In the genomic region with DNA sequence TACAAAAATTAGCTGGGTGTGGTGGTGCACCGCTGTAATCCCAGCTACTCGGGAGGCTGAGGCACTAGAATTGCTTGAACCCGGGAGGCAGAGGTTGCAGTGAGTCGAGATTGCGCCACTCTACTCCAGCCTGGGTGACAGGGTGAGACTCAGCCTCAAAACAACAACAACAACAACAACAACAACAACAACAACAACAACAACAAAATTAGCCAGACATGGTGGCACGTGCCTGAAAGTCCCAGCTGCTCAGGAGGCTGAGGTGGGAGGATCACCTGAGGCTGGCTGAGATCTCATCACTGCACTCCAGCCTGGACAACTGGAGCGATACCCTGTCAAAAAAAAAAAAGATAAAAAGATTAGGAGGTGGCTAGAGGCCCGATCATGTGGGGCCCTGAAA, we compare ENCODE assay signal across 8 cellular contexts. TPM values are rescaled to one million over a fixed set of nuclear protein-coding genes. Genes with fewer than 3 reads are reported as not detected.
A peak's percentile ranks its signal among the peaks of the same experiment; 100 is the strongest.
DNase-seq lines count a peak whose midpoint lies in the region; ATAC-seq, FAIRE-seq and TF ChIP-seq lines count a peak whose summit lies in the region.
"Not testable (repeated sequence)": the region's sequence is repeated elsewhere in the genome, so short reads cannot be mapped to it uniquely, and the experiment has no call there.

No MANE protein-coding gene starts in this region.

- not testable (repeated sequence) for H3K27me3 ChIP-seq in HepG2 (ENCODE audit: control insufficient read depth in 1 of 2, insufficient read depth in 2 of 2, low read length in 2 of 2); neutrophil

- not testable (repeated sequence) for H2AFZ ChIP-seq in HepG2 (ENCODE audit: low read length)

- intact Hi-C loops in CD14-positive monocyte (cut with micrococcal nuclease); Calu3 (cut with micrococcal nuclease; ENCODE audit: unreplicated experiment); MCF 10A (cut with micrococcal nuclease); HepG2 (cut with micrococcal nuclease; ENCODE audit: unreplicated experiment): not testable (repeated sequence)

- CTCF ChIA-PET in Calu3 (lab: Charles Lee); HepG2 (lab: Yijun Ruan, JAX; ENCODE audit: low intra/inter-chr PET ratio, low total read pairs): not testable (repeated sequence)
- CTCF ChIA-PET in MCF 10A (lab: Yijun Ruan, JAX), result interaction anchor here (0.5 to 2.7 kb wide), 7 partner anchors 14 to 139 kb away, joined by 3 to 18 read pairs (median 4); no protein-coding TSS in a partner anchor

- H3K4me3 Mint-ChIP-seq in CD14-positive monocyte; Calu3 (ENCODE audit: low read depth, unreplicated experiment); activated naive CD4-positive, alpha-beta T cell treated with anti-CD3 and anti-CD28 coated beads, Interleukin-2, amount 50 U/mL, for 24 hours; MCF 10A (ENCODE audit: unreplicated experiment); stimulated activated memory B cell treated with anti-CD40 and anti-IgM and Interleukin-4, amounts not matched to agents 10 μg/mL and 1 μg/mL and 100 μg/mL, for 72 hours: not testable (repeated sequence)

- H3K4me1 Mint-ChIP-seq in CD14-positive monocyte (peaks cover 69% of the 10 kb centered on the region), Calu3 (ENCODE audit: low read depth, unreplicated experiment) (peaks cover 76% of the 10 kb centered on the region), MCF 10A (ENCODE audit: insufficient read depth, unreplicated experiment) (peaks cover 37% of the 10 kb centered on the region)
- peaks cover 48% of the 10 kb centered on the region for H3K4me1 Mint-ChIP-seq in activated naive CD4-positive, alpha-beta T cell treated with anti-CD3 and anti-CD28 coated beads, Interleukin-2, amount 50 U/mL, for 24 hours
- H3K4me1 Mint-ChIP-seq in stimulated activated memory B cell treated with anti-CD40 and anti-IgM and Interleukin-4, amounts not matched to agents 10 μg/mL and 1 μg/mL and 100 μg/mL, for 72 hours, result peaks cover 54% of the 10 kb centered on the region

- not testable (repeated sequence) for H3K4me3 ChIP-seq in HepG2 (replicated peaks in 1 of 3; ENCODE audit: insufficient read depth in 1 of 3, low read depth in 2 of 3, low read length in 3 of 3); neutrophil (ENCODE audit: low read depth in 1 of 2, low read length in 1 of 2)

- H3K9ac ChIP-seq in HepG2 (ENCODE audit: insufficient read depth, low read depth, low read length), result not testable (repeated sequence)

- not testable (repeated sequence) for TF ChIP-seq POLR2A in HepG2 (IDR thresholded peaks at IDR 0.05; ENCODE audit: insufficient read depth in 1 of 2, low read depth in 2 of 2, low read length in 2 of 2)

- DNase-seq in CD14-positive monocyte (ENCODE audit: low spot score); Calu3; MCF 10A (ENCODE audit: unreplicated experiment); HepG2 (ENCODE audit: low spot score): not testable (repeated sequence)
- DNase-seq in NCI-H82 (lab: John Stamatoyannopoulos, UW), result peak; percentile 71

- not testable (repeated sequence) for TF ChIP-seq RAD21 in HepG2 (CRISPR knock-in tag; IDR thresholded peaks at IDR 0.05)

- FAIRE-seq in HepG2 (lab: Jason Lieb, UNC), result not testable (repeated sequence)

- peaks cover 99% of the 10 kb centered on the region for H4K20me1 ChIP-seq in HepG2 (ENCODE audit: insufficient read depth, low read length)

- not testable (repeated sequence) for H3K4me2 ChIP-seq in HepG2 (ENCODE audit: low read depth, low read length)

- H3K9me3 ChIP-seq in HepG2 (ENCODE audit: low read length); neutrophil: not testable (repeated sequence)

- H3K27ac Mint-ChIP-seq in CD14-positive monocyte (peak overlapping the region in 5 of 7 donors; percentile 33 to 83 (median 48)), Calu3 (ENCODE audit: unreplicated experiment) (peak overlapping the region; percentile 40), MCF 10A (ENCODE audit: low read depth, unreplicated experiment) (peak overlapping the region; percentile 47)
- peak overlapping the region; percentile 12 for H3K27ac Mint-ChIP-seq in activated naive CD4-positive, alpha-beta T cell treated with anti-CD3 and anti-CD28 coated beads, Interleukin-2, amount 50 U/mL, for 24 hours
- H3K27ac Mint-ChIP-seq in stimulated activated memory B cell treated with anti-CD40 and anti-IgM and Interleukin-4, amounts not matched to agents 10 μg/mL and 1 μg/mL and 100 μg/mL, for 72 hours, result peak overlapping the region; percentile 80

- in situ Hi-C loops in HepG2 (cut with HindIII; ENCODE audit: extremely low pct_ligation_motif_present, low pct_unique_long_range_greater_than_20kb), result not testable (repeated sequence)

- not testable (repeated sequence) for BruUV-seq in Calu3 (replicated peaks; lab: Mats Ljungman, UMichigan); MCF 10A (replicated peaks; lab: Mats Ljungman, UMichigan); HepG2 (replicated peaks; lab: Mats Ljungman, UMichigan)

- H3K36me3 Mint-ChIP-seq in CD14-positive monocyte (peaks cover 47 to 69% of the 10 kb centered on the region in 2 donors), Calu3 (ENCODE audit: insufficient read depth, unreplicated experiment) (peaks cover 51% of the 10 kb centered on the region), MCF 10A (ENCODE audit: insufficient read depth, unreplicated experiment) (peaks cover 27% of the 10 kb centered on the region)
- peaks cover 15% of the 10 kb centered on the region for H3K36me3 Mint-ChIP-seq in activated naive CD4-positive, alpha-beta T cell treated with anti-CD3 and anti-CD28 coated beads, Interleukin-2, amount 50 U/mL, for 24 hours
- peaks cover 25% of the 10 kb centered on the region for H3K36me3 Mint-ChIP-seq in stimulated activated memory B cell treated with anti-CD40 and anti-IgM and Interleukin-4, amounts not matched to agents 10 μg/mL and 1 μg/mL and 100 μg/mL, for 72 hours

- H3K9me3 Mint-ChIP-seq in CD14-positive monocyte; Calu3 (ENCODE audit: low read depth, unreplicated experiment); activated naive CD4-positive, alpha-beta T cell treated with anti-CD3 and anti-CD28 coated beads, Interleukin-2, amount 50 U/mL, for 24 hours; MCF 10A (ENCODE audit: unreplicated experiment); stimulated activated memory B cell treated with anti-CD40 and anti-IgM and Interleukin-4, amounts not matched to agents 10 μg/mL and 1 μg/mL and 100 μg/mL, for 72 hours: not testable (repeated sequence)

- TF ChIP-seq EP300 in HepG2 (IDR thresholded peaks at IDR 0.05; ENCODE audit: low read depth in 2 of 2, low read length in 2 of 2); HepG2 (CRISPR knock-in tag; IDR thresholded peaks at IDR 0.05; ENCODE audit: borderline replicate concordance): not testable (repeated sequence)

- POLR2A ChIA-PET in MCF 10A (lab: Yijun Ruan, JAX), result not testable (repeated sequence)
- POLR2A ChIA-PET in HepG2 (lab: Yijun Ruan, JAX), result interaction anchor here (0.7 kb wide), 1 partner anchor 13 kb away, joined by 3 read pairs; no protein-coding TSS in a partner anchor

- peaks cover 91% of the 10 kb centered on the region for H3K79me2 ChIP-seq in HepG2 (ENCODE audit: insufficient read depth, low read length)

- not testable (repeated sequence) for H3K27me3 Mint-ChIP-seq in CD14-positive monocyte (ENCODE audit: low read depth in 3 of 3); Calu3 (ENCODE audit: unreplicated experiment); activated naive CD4-positive, alpha-beta T cell treated with anti-CD3 and anti-CD28 coated beads, Interleukin-2, amount 50 U/mL, for 24 hours; MCF 10A (ENCODE audit: insufficient read depth, unreplicated experiment); stimulated activated memory B cell treated with anti-CD40 and anti-IgM and Interleukin-4, amounts not matched to agents 10 μg/mL and 1 μg/mL and 100 μg/mL, for 72 hours

- H3K36me3 ChIP-seq in HepG2 (replicated peaks in 1 of 2; ENCODE audit: control insufficient read depth in 1 of 2, insufficient read depth in 2 of 2, low read length in 2 of 2), result peaks cover 42 to 94% of the 10 kb centered on the region in 2 experiments
- H3K36me3 ChIP-seq in neutrophil, result peaks cover 33% of the 10 kb centered on the region

- not testable (repeated sequence) for H3K27ac ChIP-seq in HepG2 (ENCODE audit: extremely low read length, insufficient read depth, low read length)
- peak overlapping the region; percentile 96 for H3K27ac ChIP-seq in neutrophil

- TF ChIP-seq CTCF in CD14-positive monocyte (IDR thresholded peaks at IDR 0.05); Calu3 (IDR thresholded peaks at IDR 0.05; ENCODE audit: unreplicated experiment); MCF 10A (IDR thresholded peaks at IDR 0.05; ENCODE audit: unreplicated experiment); HepG2 (CRISPR knock-in tag; IDR thresholded peaks at IDR 0.05); neutrophil (IDR thresholded peaks at IDR 0.05): not testable (repeated sequence)

- 96% methylated on average over 8 of the region's 8 CpGs for WGBS in HepG2 (ENCODE audit: low lambda C conversion rate)

- not testable (repeated sequence) for ATAC-seq in HepG2; stimulated activated memory B cell treated with anti-CD40 and anti-IgM and Interleukin-4, amounts not matched to agents 10 μg/mL and 1 μg/mL and 100 μg/mL, for 72 hours

- peaks cover 89% of the 10 kb centered on the region for H3K4me1 ChIP-seq in HepG2 (ENCODE audit: insufficient read depth, low read length)
- H3K4me1 ChIP-seq in neutrophil (ENCODE audit: control insufficient read depth in 1 of 2, insufficient read depth in 1 of 2, low read depth in 1 of 2, low read length in 1 of 2), result peaks cover 67 to 68% of the 10 kb centered on the region in 2 experiments

RNA-seq across cellular contexts. Expression of a gene that starts 19.4 kb away (rescaled TPM):
- polyA plus RNA-seq in CD14-positive monocyte (10 to 100 TPM; 20.3 to 29.8 TPM), HepG2 (2011; rRNA removed) (97.0 and 101 TPM in 2 replicates)
- total RNA-seq in Calu3 (2022) (56.5 and 79.4 TPM in 2 replicates), MCF 10A (2022) (40.4 and 47.8 TPM in 2 replicates), HepG2 (2016; rRNA removed; fragmentation: Illumina TruSeq; extraction: Trizol) (13.2 and 24.4 TPM in 2 replicates)
- 1.4 and 1.6 TPM in 2 replicates for total RNA-seq in HepG2 (2016; cell fraction: cytosol; rRNA removed; fragmentation: Illumina TruSeq; extraction: Trizol; ENCODE audit: low read depth)
- 13.6 and 21.9 TPM in 2 replicates for total RNA-seq in HepG2 (2016; cell fraction: insoluble cytoplasmic fraction; rRNA removed; fragmentation: Illumina TruSeq; extraction: Trizol)
- 8.5 and 9.3 TPM in 2 replicates for total RNA-seq in HepG2 (2016; cell fraction: membrane; rRNA removed; fragmentation: Illumina TruSeq; extraction: Trizol)
- 20.3 and 20.8 TPM in 2 replicates for total RNA-seq in HepG2 (2016; cell fraction: nucleus; rRNA removed; fragmentation: Illumina TruSeq; extraction: Trizol)
- polyA plus RNA-seq in HepG2 (2011; cell fraction: cytosol; rRNA removed), result 69.4 and 70.4 TPM in 2 replicates
- 105 and 144 TPM in 2 replicates for polyA plus RNA-seq in HepG2 (2011; cell fraction: nucleus; rRNA removed)
- 78.0 and 124 TPM in 2 replicates for polyA plus RNA-seq in HepG2 (2012)
- 0.93 and 0.99 TPM in 2 replicates for polyA plus RNA-seq in HepG2 (2016; cell fraction: cytosol; fragmentation: Illumina TruSeq; extraction: Trizol; ENCODE audit: low read depth)
- polyA plus RNA-seq in HepG2 (2016; cell fraction: insoluble cytoplasmic fraction; fragmentation: Illumina TruSeq; extraction: Trizol; ENCODE audit: low read depth), result 23.2 and 27.3 TPM in 2 replicates
- 2.8 and 3.5 TPM in 2 replicates for polyA plus RNA-seq in HepG2 (2016; cell fraction: membrane; fragmentation: Illumina TruSeq; extraction: Trizol; ENCODE audit: low read depth)
- 30.1 and 30.3 TPM in 2 replicates for polyA plus RNA-seq in HepG2 (2016; cell fraction: nucleus; fragmentation: Illumina TruSeq; extraction: Trizol; ENCODE audit: insufficient read depth, low read depth)
- 69.1 and 358 TPM in 2 replicates for polyA minus RNA-seq in HepG2 (2011; rRNA and poly(A)+ RNA removed; ENCODE audit: low replicate concordance)
- polyA minus RNA-seq in HepG2 (2011; cell fraction: cytosol; rRNA and poly(A)+ RNA removed), result 176 and 190 TPM in 2 replicates
- 176 and 200 TPM in 2 replicates for polyA minus RNA-seq in HepG2 (2011; cell fraction: nucleus; rRNA and poly(A)+ RNA removed)

Comparison
In these comparisons a context has a peak if more than half of its experiments do, and no peak if none do; other contexts are left out.
1. H3K27ac Mint-ChIP-seq: peak in every context shown above with its lines; median percentile 80 in stimulated activated memory B cell treated with anti-CD40 and anti-IgM and Interleukin-4, amounts not matched to agents 10 μg/mL and 1 μg/mL and 100 μg/mL, for 72 hours; 48 in CD14-positive monocyte; 47 in MCF 10A; 40 in Calu3; 12 in activated naive CD4-positive, alpha-beta T cell treated with anti-CD3 and anti-CD28 coated beads, Interleukin-2, amount 50 U/mL, for 24 hours.